8 cellular contexts compared by ENCODE assay signal in genomic region chr14:94548999-94549985, GRCh38. TPM values are rescaled to one million over a fixed set of nuclear protein-coding genes. Genes with fewer than 3 reads are reported as not detected.
A peak's percentile ranks its signal among the peaks of the same experiment; 100 is the strongest.
DNase-seq lines count a peak whose midpoint lies in the region; ATAC-seq, FAIRE-seq and TF ChIP-seq lines count a peak whose summit lies in the region.

No MANE protein-coding gene starts in this region.

- H3K4me3 Mint-ChIP-seq in brain: no peak overlapping the region

- dilution Hi-C loops in IMR-90 (cut with HindIII; ENCODE audit: low sequenced_read_pairs, unreplicated experiment): no loop called here

- 0 out of 2 replicates have a peak, but pooled peaks cover 4% of the 10 kb centered on the region for H3K9me3 ChIP-seq in IMR-90 (ENCODE audit: control insufficient read depth, insufficient read depth, low read length)
- peaks cover 0 to 7% of the 10 kb centered on the region in 2 donors for H3K9me3 ChIP-seq in kidney (ENCODE audit: control insufficient read depth in 1 of 2, low read length in 2 of 2)

- no peak overlapping the region for H4K5ac ChIP-seq in IMR-90 (ENCODE audit: low read depth, low read length)

- H3K56ac ChIP-seq in IMR-90 (ENCODE audit: extremely low read depth, insufficient read depth, low read length): no peak overlapping the region

- DNase-seq in activated CD4-positive, CD25-positive, alpha-beta regulatory T cell treated with anti-CD3 and anti-CD28 coated beads, Interleukin-2, amount 50 U/mL, for 16 hours (ENCODE audit: low read depth, low spot score): peak; percentile 30
- DNase-seq in IMR-90 (peak; percentile 36), T-helper 2 cell (peak in 4 of 5 experiments; percentile 20 to 52 (median 28)), kidney (no peak)
- peak; percentile 11 for DNase-seq in stimulated activated CD4-positive, alpha-beta T cell treated with anti-CD3 and anti-CD28 coated beads, Interleukin-2, amount 100 ng/mL, for 4 hours (ENCODE audit: low read depth)

- peaks cover 13% of the 10 kb centered on the region for H3K4me1 Mint-ChIP-seq in brain

- H3K27ac ChIP-seq in IMR-90 (ENCODE audit: insufficient read depth, low read length) (no peak overlapping the region), kidney (ENCODE audit: low read depth in 2 of 2, low read length in 2 of 2) (no peak overlapping the region)

- peak; percentile 54 for TF ChIP-seq RAD21 in IMR-90 (IDR thresholded peaks at IDR 0.05; ENCODE audit: low read length)

- H2AK9ac ChIP-seq in IMR-90 (replicated peaks; ENCODE audit: low read depth, low read length, poor library complexity): no peak overlapping the region

- H4K91ac ChIP-seq in IMR-90 (ENCODE audit: insufficient read depth, low read depth, low read length): no peak overlapping the region

- no peaks in the 10 kb centered on the region for H3K36me3 Mint-ChIP-seq in brain

- H3K18ac ChIP-seq in IMR-90 (ENCODE audit: low read depth, low read length): no peak overlapping the region

- H2BK20ac ChIP-seq in IMR-90 (ENCODE audit: low read depth, low read length): no peak overlapping the region

- no peak overlapping the region for H2AFZ ChIP-seq in IMR-90 (replicated peaks; ENCODE audit: low read length, poor library complexity)

- H3K4me2 ChIP-seq in IMR-90 (ENCODE audit: low read depth, low read length): no peak overlapping the region

- peaks cover 10 to 19% (median 14%) of the 10 kb centered on the region in 5 experiments for H3K9me3 Mint-ChIP-seq in brain

- H3K79me1 ChIP-seq in IMR-90 (ENCODE audit: low read depth in 1 of 2, low read length in 2 of 2): no peaks in the 10 kb centered on the region

- WGBS in IMR-90 (ENCODE audit: extremely low coverage in 2 of 2, insufficient read length in 1 of 2), 2 experiments: no CpG with 5 or more reads among the region's 24 CpGs

- no peak overlapping the region for H3K4ac ChIP-seq in IMR-90 (ENCODE audit: low read depth, low read length)

- no peak overlapping the region for H3K27ac Mint-ChIP-seq in brain

- POLR2A ChIA-PET in IMR-90 (lab: Charles Lee; ENCODE audit: unreplicated experiment): no interaction called here

- H4K20me1 ChIP-seq in IMR-90 (ENCODE audit: insufficient read depth, low read length): no peaks in the 10 kb centered on the region

- H3K9ac ChIP-seq in IMR-90 (ENCODE audit: low read depth, low read length) (no peak overlapping the region), kidney (ENCODE audit: low read length in 2 of 2) (no peak overlapping the region)

- in situ Hi-C loops in IMR-90 (cut with MboI; ENCODE audit: low sequenced_read_pairs): no loop called here

- TF ChIP-seq CTCF in IMR-90 (conservative IDR thresholded peaks at IDR 0.05; ENCODE audit: low read depth, low read length) (peak; percentile 69), brain (conservative IDR thresholded peaks at IDR 0.05) (peak; percentile 85 to 98), kidney (IDR thresholded peaks at IDR 0.05; ENCODE audit: borderline replicate concordance, extremely low read depth, insufficient read depth) (peak; percentile 71)

- FAIRE-seq in kidney (lab: Jason Lieb, UNC): no peak

- no peak overlapping the region for H4K8ac ChIP-seq in IMR-90 (ENCODE audit: low read depth in 2 of 2, low read length in 2 of 2)

- no peaks in the 10 kb centered on the region for H3K36me3 ChIP-seq in IMR-90 (ENCODE audit: control insufficient read depth, insufficient read depth, low read length)
- no peaks in the 10 kb centered on the region for H3K36me3 ChIP-seq in kidney (ENCODE audit: control insufficient read depth in 1 of 2, insufficient read depth in 2 of 2, low read length in 2 of 2)

- CTCF ChIA-PET in IMR-90 (lab: Yijun Ruan, JAX): interaction anchor here (0.6 to 1.2 kb wide), 7 partner anchors 9 to 904 kb away, joined by 3 to 5 read pairs (median 3); partner anchors contain the start of gene SERPINA4

- H3K27me3 ChIP-seq in IMR-90 (ENCODE audit: control insufficient read depth, insufficient read depth, low read length): no peaks in the 10 kb centered on the region

- H2AK5ac ChIP-seq in IMR-90 (ENCODE audit: low read depth, low read length): no peak overlapping the region

- TF ChIP-seq POLR2A in IMR-90 (IDR thresholded peaks at IDR 0.05; ENCODE audit: low read depth, low read length): no peak

- no peak overlapping the region for H3K14ac ChIP-seq in IMR-90 (replicated peaks; ENCODE audit: low read depth, low read length)

- H2BK5ac ChIP-seq in IMR-90 (ENCODE audit: low read depth, low read length, poor library complexity, severe bottlenecking): no peak overlapping the region

- H3K27me3 Mint-ChIP-seq in brain: peaks cover 15% of the 10 kb centered on the region

- no peak for ATAC-seq in activated CD4-positive, CD25-positive, alpha-beta regulatory T cell treated with anti-CD3 and anti-CD28 coated beads, Interleukin-2, amount 50 U/mL, for 24 hours
- ATAC-seq in IMR-90 (ENCODE audit: low read depth) (peak; percentile 96), HG02870 (IDR thresholded peaks at IDR 0.05; ENCODE audit: unreplicated experiment) (no peak)

- no peaks in the 10 kb centered on the region for H3K4me1 ChIP-seq in IMR-90 (ENCODE audit: control insufficient read depth, insufficient read depth, low read length)
- H3K4me1 ChIP-seq in kidney (ENCODE audit: control insufficient read depth in 1 of 2, insufficient read depth in 1 of 2, low read depth in 1 of 2, low read length in 2 of 2): no peaks in the 10 kb centered on the region

- H3K4me3 ChIP-seq in IMR-90 (ENCODE audit: insufficient read depth, low read depth, low read length): no peak overlapping the region
- H3K4me3 ChIP-seq in kidney (ENCODE audit: low read length in 2 of 2): no peak overlapping the region

- H2BK15ac ChIP-seq in IMR-90 (ENCODE audit: low read depth, low read length): no peak overlapping the region

- no peaks in the 10 kb centered on the region for H3K9me1 ChIP-seq in IMR-90 (ENCODE audit: insufficient read depth, low read length)

- H2BK120ac ChIP-seq in IMR-90 (ENCODE audit: low read depth, low read length): no peak overlapping the region

- H3K23ac ChIP-seq in IMR-90 (ENCODE audit: low read depth, low read length): no peak overlapping the region

- intact Hi-C loops in IMR-90 (cut with micrococcal nuclease): loop anchor here (1.0 kb wide), 1 partner anchor 132 kb away; no protein-coding TSS in a partner anchor
- intact Hi-C loops in kidney (cut with DNase I): no loop called here

- BruUV-seq in IMR-90 (replicated peaks; lab: Mats Ljungman, UMichigan): no TSS peak

TF ChIP-seq in IMR-90, 13 proteins besides CTCF, POLR2A, EP300 and RAD21:
- TF ChIP-seq SMC3 (IDR thresholded peaks at IDR 0.05; ENCODE audit: low read depth, low read length) (peak; percentile 71), FOS (IDR thresholded peaks at IDR 0.05; ENCODE audit: low read depth, low read length) (no peak)
- TF ChIP-seq, protein P1, sequence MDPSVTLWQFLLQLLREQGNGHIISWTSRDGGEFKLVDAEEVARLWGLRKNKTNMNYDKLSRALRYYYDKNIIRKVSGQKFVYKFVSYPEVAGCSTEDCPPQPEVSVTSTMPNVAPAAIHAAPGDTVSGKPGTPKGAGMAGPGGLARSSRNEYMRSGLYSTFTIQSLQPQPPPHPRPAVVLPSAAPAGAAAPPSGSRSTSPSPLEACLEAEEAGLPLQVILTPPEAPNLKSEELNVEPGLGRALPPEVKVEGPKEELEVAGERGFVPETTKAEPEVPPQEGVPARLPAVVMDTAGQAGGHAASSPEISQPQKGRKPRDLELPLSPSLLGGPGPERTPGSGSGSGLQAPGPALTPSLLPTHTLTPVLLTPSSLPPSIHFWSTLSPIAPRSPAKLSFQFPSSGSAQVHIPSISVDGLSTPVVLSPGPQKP (IDR thresholded peaks at IDR 0.05; ENCODE audit: borderline replicate concordance, low read depth, low read length): no peak

RNA-seq across cellular contexts. Expression of gene SERPINA4, which starts 11.9 kb away (rescaled TPM):
- total RNA-seq in IMR-90 (2012; rRNA removed): not detected in 2 replicates
- polyA plus RNA-seq in IMR-90 (2012; rRNA removed): not detected in 2 replicates
- polyA plus RNA-seq in IMR-90 (2012; cell fraction: cytosol; rRNA removed): not detected in 2 replicates
- not detected in 2 replicates for polyA plus RNA-seq in IMR-90 (2012; cell fraction: nucleus; rRNA removed; ENCODE audit: low replicate concordance)
- not detected for polyA plus RNA-seq in brain (ENCODE audit: insufficient read depth, low read depth, low replicate concordance)
- 6.1 TPM for total RNA-seq in kidney
- 28.3 TPM for polyA plus RNA-seq in kidney (ENCODE audit: insufficient read depth, low read depth, low replicate concordance)

RNA-seq across cellular contexts. Expression of gene SERPINA5, which starts 31.9 kb away (rescaled TPM):
- total RNA-seq in IMR-90 (2012; rRNA removed): not detected in 2 replicates
- not detected in 2 replicates for polyA plus RNA-seq in IMR-90 (2012; rRNA removed)
- not detected in 2 replicates for polyA plus RNA-seq in IMR-90 (2012; cell fraction: cytosol; rRNA removed)
- polyA plus RNA-seq in IMR-90 (2012; cell fraction: nucleus; rRNA removed; ENCODE audit: low replicate concordance): not detected in 2 replicates
- 2.3 TPM for polyA plus RNA-seq in brain (ENCODE audit: insufficient read depth, low read depth, low replicate concordance)
- total RNA-seq in kidney: 85.1 TPM
- polyA plus RNA-seq in kidney (ENCODE audit: insufficient read depth, low read depth, low replicate concordance): 522 TPM

RNA-seq across cellular contexts. Expression of gene SERPINA12, which starts 40.0 kb away (rescaled TPM):
- total RNA-seq in IMR-90 (2012; rRNA removed) (not detected in 2 replicates), kidney (not detected)
- polyA plus RNA-seq in IMR-90 (2012; rRNA removed) (not detected in 2 replicates), brain (ENCODE audit: insufficient read depth, low read depth, low replicate concordance) (not detected), kidney (ENCODE audit: insufficient read depth, low read depth, low replicate concordance) (not detected)
- not detected in 2 replicates for polyA plus RNA-seq in IMR-90 (2012; cell fraction: cytosol; rRNA removed)
- not detected in 2 replicates for polyA plus RNA-seq in IMR-90 (2012; cell fraction: nucleus; rRNA removed; ENCODE audit: low replicate concordance)

Comparison
In these comparisons a context has a peak if more than half of its experiments do, and no peak if none do; other contexts are left out.
1. RNA of gene SERPINA4, which starts 11.9 kb away (polyA plus RNA-seq): 28.3 TPM in kidney (single experiment); not detected in IMR-90 and not detected in brain (single experiment); every median in the first group is over 10 times any median in the second.
2. RNA of gene SERPINA5, which starts 31.9 kb away (polyA plus RNA-seq): 522 TPM in kidney (single experiment); 2.3 TPM in brain (single experiment) and not detected in IMR-90; every median in the first group is over 100 times any median in the second.
3. Peak in every context shown above with its lines, with median percentiles within 50 percentile points of each other: CTCF ChIP-seq.